ENCODE assay signal across 12 cellular contexts in genomic region chr20:50333856-50334255, GRCh38.
DNase-seq lines count a peak whose midpoint lies in the region; ATAC-seq, FAIRE-seq and TF ChIP-seq lines count a peak whose summit lies in the region.
"Had no signal": no experiment of that assay in that cellular context is flagged by ENCODE, and none has a peak within 500 bp of the region (broad histone marks: within the 10 kb centered on the region; RNA-seq: fewer than 3 reads in every experiment).

No MANE protein-coding gene starts in this region.

- no peaks in the 10 kb centered on the region for H3K9me2 ChIP-seq in SK-N-SH

- no peaks in the 10 kb centered on the region for H3K79me2 ChIP-seq in SK-N-SH (ENCODE audit: insufficient read depth)

- ATAC-seq in lower lobe of right lung = no peak
- ATAC-seq in activated naive CD4-positive, alpha-beta T cell treated with anti-CD3 and anti-CD28 coated beads, Interleukin-2, amount 50 U/mL, for 72 hours = no peak
- ATAC-seq: activated CD8-positive, alpha-beta T cell treated with anti-CD3 and anti-CD28 coated beads for 36 hours had no signal

- no peak for TF ChIP-seq RAD21 in SK-N-SH (IDR thresholded peaks at IDR 0.05; ENCODE audit: low read length)

- H3K4me3 ChIP-seq in bronchial epithelial cell (ENCODE audit: low read depth, low read length) (no peak overlapping the region), lower lobe of right lung (no peak overlapping the region), SK-N-SH (ENCODE audit: low read depth in 2 of 2, low read length in 1 of 2) (no peak overlapping the region)

- DNase-seq in A172 (ENCODE audit: low spot score) (peak; percentile 91), M059J (ENCODE audit: low read depth) (peak; percentile 99), bronchial epithelial cell (ENCODE audit: low read depth) (peak; percentile 81), lower lobe of right lung (peak; percentile 18), NCI-H146 (lab: John Stamatoyannopoulos, UW) (no peak), SK-N-SH (no peak)
- no peak for DNase-seq in activated naive CD4-positive, alpha-beta T cell treated with anti-CD3 and anti-CD28 coated beads, Interleukin-2, amount 50 U/mL, for 72 hours (ENCODE audit: low spot score in 2 of 2)
- DNase-seq in activated CD8-positive, alpha-beta memory T cell treated with anti-CD3 and anti-CD28 coated beads for 24 hours = no peak
- DNase-seq: 8988T; activated CD8-positive, alpha-beta T cell treated with anti-CD3 and anti-CD28 coated beads for 36 hours had no signal

- no peak for TF ChIP-seq CTCF in bronchial epithelial cell (IDR thresholded peaks at IDR 0.05; ENCODE audit: insufficient read depth, low read length, severe bottlenecking)
- no peak for TF ChIP-seq CTCF in lower lobe of right lung (IDR thresholded peaks at IDR 0.05)
- no peak for TF ChIP-seq CTCF in SK-N-SH (IDR thresholded peaks at IDR 0.05)

- peaks cover 4% of the 10 kb centered on the region for H3F3A ChIP-seq in SK-N-SH (replicated peaks; ENCODE audit: insufficient read depth)

- FAIRE-seq in bronchial epithelial cell (lab: Jason Lieb, UNC) = no peak

- H2AFZ ChIP-seq in SK-N-SH (ENCODE audit: low read depth) = no peak overlapping the region

- H3K36me3 Mint-ChIP-seq in activated naive CD4-positive, alpha-beta T cell treated with anti-CD3 and anti-CD28 coated beads, Interleukin-2, amount 50 U/mL, for 72 hours = no peaks in the 10 kb centered on the region
- H3K36me3 Mint-ChIP-seq: activated naive CD8-positive, alpha-beta T cell had no signal

- H3K9me3 Mint-ChIP-seq in activated naive CD4-positive, alpha-beta T cell treated with anti-CD3 and anti-CD28 coated beads, Interleukin-2, amount 50 U/mL, for 72 hours = peaks cover 5 to 8% of the 10 kb centered on the region in 2 donors
- H3K9me3 Mint-ChIP-seq: activated CD8-positive, alpha-beta T cell treated with anti-CD3 and anti-CD28 coated beads for 36 hours had no signal

- H3K4me1 ChIP-seq in lower lobe of right lung (peaks cover 24% of the 10 kb centered on the region), SK-N-SH (ENCODE audit: control insufficient read depth in 1 of 2, insufficient read depth in 2 of 2, low read depth in 1 of 2, low read length in 1 of 2) (peaks cover 0 to 13% of the 10 kb centered on the region in 2 experiments; a peak in 3 of 4 replicates)

- POLR2A ChIA-PET in SK-N-SH (lab: Yijun Ruan, JAX) = no interaction called here

- H4K20me1 ChIP-seq in SK-N-SH (ENCODE audit: insufficient read depth) = no peaks in the 10 kb centered on the region

- no peak overlapping the region for H3K9ac ChIP-seq in SK-N-SH

- H3K36me3 ChIP-seq in bronchial epithelial cell (ENCODE audit: control insufficient read depth, insufficient read depth, low read length) = no peaks in the 10 kb centered on the region
- no peaks in the 10 kb centered on the region for H3K36me3 ChIP-seq in lower lobe of right lung
- no peaks in the 10 kb centered on the region for H3K36me3 ChIP-seq in SK-N-SH (replicated peaks in 1 of 2; ENCODE audit: control insufficient read depth in 1 of 2, insufficient read depth in 2 of 2, low read length in 1 of 2)
- H3K36me3 ChIP-seq: neutrophil had no signal

- intact Hi-C loops in lower lobe of right lung (cut with DNase I) = no loop called here

- no peak overlapping the region for H3K27ac Mint-ChIP-seq in activated naive CD4-positive, alpha-beta T cell treated with anti-CD3 and anti-CD28 coated beads, Interleukin-2, amount 50 U/mL, for 72 hours
- H3K27ac Mint-ChIP-seq: activated CD8-positive, alpha-beta T cell treated with anti-CD3 and anti-CD28 coated beads for 36 hours; activated naive CD8-positive, alpha-beta T cell had no signal

- no peak for TF ChIP-seq EP300 in SK-N-SH (IDR thresholded peaks at IDR 0.05; ENCODE audit: borderline replicate concordance in 1 of 2, low read depth in 1 of 2, low read length in 1 of 2)

- H3K9me3 ChIP-seq in lower lobe of right lung (no peaks in the 10 kb centered on the region), SK-N-SH (no peaks in the 10 kb centered on the region)
- H3K9me3 ChIP-seq: neutrophil had no signal

- 89% methylated on average over 9 of the region's 9 CpGs for WGBS in SK-N-SH (ENCODE audit: low lambda C conversion rate)

- no peak overlapping the region for H3K27ac ChIP-seq in lower lobe of right lung
- no peak overlapping the region for H3K27ac ChIP-seq in SK-N-SH (ENCODE audit: low read depth in 2 of 2, low read length in 1 of 2)
- H3K27ac ChIP-seq: neutrophil had no signal

- CTCF ChIA-PET in SK-N-SH (lab: Yijun Ruan, JAX) = interaction anchor here (0.7 to 0.9 kb wide), 2 partner anchors 17 to 224 kb away, joined by 3 read pairs; no protein-coding TSS in a partner anchor

- no peak overlapping the region for H3K4me2 ChIP-seq in SK-N-SH

- H3K27me3 ChIP-seq in bronchial epithelial cell (ENCODE audit: control insufficient read depth, insufficient read depth, low read length) (no peaks in the 10 kb centered on the region), lower lobe of right lung (ENCODE audit: low read depth) (no peaks in the 10 kb centered on the region), SK-N-SH (ENCODE audit: insufficient read depth) (no peaks in the 10 kb centered on the region)
- H3K27me3 ChIP-seq: neutrophil had no signal

TF ChIP-seq in SK-N-SH, 30 proteins besides CTCF, POLR2A, EP300 and RAD21:
- TF ChIP-seq ELF1 (IDR thresholded peaks at IDR 0.05) (no peak), RFX5 (IDR thresholded peaks at IDR 0.05; ENCODE audit: low read length) (no peak), SMC3 (IDR thresholded peaks at IDR 0.05; ENCODE audit: low read depth, low read length) (no peak), REST (IDR thresholded peaks at IDR 0.05; ENCODE audit: low read depth, low read length) (no peak), RXRA (IDR thresholded peaks at IDR 0.05; ENCODE audit: borderline replicate concordance, low read depth) (no peak), NRF1 (IDR thresholded peaks at IDR 0.05; ENCODE audit: low read depth, low read length) (no peak), GABPA (IDR thresholded peaks at IDR 0.05; ENCODE audit: low read depth) (no peak), NFIC (IDR thresholded peaks at IDR 0.05; ENCODE audit: borderline replicate concordance) (no peak), FOSL2 (IDR thresholded peaks at IDR 0.05; ENCODE audit: borderline replicate concordance, low read depth) (no peak), ZBTB33 (IDR thresholded peaks at IDR 0.05; ENCODE audit: borderline replicate concordance, low read depth) (no peak), YY1 (IDR thresholded peaks at IDR 0.05; ENCODE audit: low read depth) (no peak)

Comparison
In these comparisons a context has a peak if more than half of its experiments do, and no peak if none do; other contexts are left out.
1. DNase-seq: peak in A172 (single experiment), M059J (single experiment), bronchial epithelial cell (single experiment) and lower lobe of right lung (single experiment); none in activated naive CD4-positive, alpha-beta T cell treated with anti-CD3 and anti-CD28 coated beads, Interleukin-2, amount 50 U/mL, for 72 hours (0 of 2), NCI-H146 (single experiment), activated CD8-positive, alpha-beta memory T cell treated with anti-CD3 and anti-CD28 coated beads for 24 hours (single experiment) and SK-N-SH (single experiment).